Comparison of ENCODE assay signal across 8 cellular contexts in the genomic region with DNA sequence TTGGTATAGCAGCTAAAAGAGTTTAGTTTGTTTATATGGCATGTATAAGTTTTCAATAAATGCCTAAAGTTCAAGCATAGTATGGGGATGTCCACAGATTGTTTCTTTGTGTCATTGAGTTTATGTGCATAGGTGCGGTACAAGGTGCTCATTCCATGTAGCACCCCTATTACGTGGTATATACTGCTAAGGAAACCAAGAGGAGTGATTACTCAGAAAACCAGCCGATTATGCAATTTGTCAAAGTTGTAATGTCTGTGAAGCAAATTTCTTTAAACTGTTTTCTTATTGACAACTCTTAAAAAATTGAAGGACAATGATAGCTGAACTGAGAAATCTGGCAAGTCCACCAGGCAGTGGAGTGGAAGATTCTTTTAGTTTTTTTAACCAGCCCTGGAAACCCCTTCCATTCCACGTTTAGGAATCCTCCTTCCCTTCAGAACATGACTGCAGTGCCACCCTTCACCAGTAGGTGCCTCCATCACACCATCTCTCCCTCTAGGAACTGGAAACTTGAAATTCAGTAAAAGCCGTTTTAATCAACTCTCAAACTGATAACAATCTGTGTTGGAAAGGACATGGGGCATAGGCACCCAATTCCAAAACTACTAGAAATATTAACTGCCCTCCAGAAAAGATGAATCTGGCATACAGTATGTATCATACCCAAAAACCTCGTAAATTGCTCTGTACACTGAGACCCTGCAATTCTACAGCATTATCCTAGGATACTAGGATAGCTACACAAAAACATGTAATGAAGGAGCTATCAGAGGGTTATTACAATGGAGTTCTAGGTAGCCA. TPM values are rescaled to one million over a fixed set of nuclear protein-coding genes. Genes with fewer than 3 reads are reported as not detected.
DNase-seq lines count a peak whose midpoint lies in the region; ATAC-seq and TF ChIP-seq lines count a peak whose summit lies in the region.

No MANE protein-coding gene starts in this region.

- no peaks in the 10 kb centered on the region for H3K9me3 ChIP-seq in CD8-positive, alpha-beta memory T cell (ENCODE audit: low read length)
- H3K9me3 ChIP-seq in neutrophil, result no peaks in the 10 kb centered on the region

- CTCF ChIA-PET in CD8-positive, alpha-beta memory T cell (lab: Charles Lee), result interaction anchor here (0.6 to 4.4 kb wide), 17 partner anchors 12 to 309 kb away, joined by 3 to 22 read pairs (median 3); partner anchors contain the start of genes ERI2, LDAF1 and REXO5

- H3K9me3 Mint-ChIP-seq in CD8-positive, alpha-beta memory T cell, result no peaks in the 10 kb centered on the region
- no peaks in the 10 kb centered on the region for H3K9me3 Mint-ChIP-seq in activated T-cell treated with anti-CD3 and anti-CD28 coated beads, Interleukin-2, amount 50 U/mL, for 72 hours

- H3K4me1 Mint-ChIP-seq in CD8-positive, alpha-beta memory T cell, result peaks cover 12 to 19% (median 15%) of the 10 kb centered on the region in 3 donors
- peaks cover 10% of the 10 kb centered on the region for H3K4me1 Mint-ChIP-seq in activated T-cell treated with anti-CD3 and anti-CD28 coated beads, Interleukin-2, amount 50 U/mL, for 72 hours (ENCODE audit: low read depth)

- H3K27me3 Mint-ChIP-seq in CD8-positive, alpha-beta memory T cell, result no peaks in the 10 kb centered on the region
- H3K27me3 Mint-ChIP-seq in activated T-cell treated with anti-CD3 and anti-CD28 coated beads, Interleukin-2, amount 50 U/mL, for 72 hours (ENCODE audit: low read depth), result no peaks in the 10 kb centered on the region

- H3K27ac ChIP-seq in CD8-positive, alpha-beta memory T cell (ENCODE audit: low read depth, low read length), result no peak overlapping the region
- H3K27ac ChIP-seq in neutrophil, result no peak overlapping the region

- peak in 1 of 2 donors; percentile 56 for ATAC-seq in activated T-cell treated with anti-CD3 and anti-CD28 coated beads, Interleukin-2, amount 50 U/mL, for 72 hours (replicated peaks in 1 of 2)
- no peak for ATAC-seq in HG02571 (IDR thresholded peaks at IDR 0.05; ENCODE audit: unreplicated experiment)

- no peaks in the 10 kb centered on the region for H3K36me3 ChIP-seq in CD8-positive, alpha-beta memory T cell (ENCODE audit: insufficient read depth, low read length)
- no peaks in the 10 kb centered on the region for H3K36me3 ChIP-seq in neutrophil

- no peaks in the 10 kb centered on the region for H3K27me3 ChIP-seq in CD8-positive, alpha-beta memory T cell (ENCODE audit: insufficient read depth, low read length, poor library complexity, severe bottlenecking)
- H3K27me3 ChIP-seq in neutrophil, result no peaks in the 10 kb centered on the region

- no peak overlapping the region for H3K4me3 Mint-ChIP-seq in CD8-positive, alpha-beta memory T cell
- H3K4me3 Mint-ChIP-seq in activated T-cell treated with anti-CD3 and anti-CD28 coated beads, Interleukin-2, amount 50 U/mL, for 72 hours, result no peak overlapping the region

- no peak for TF ChIP-seq CTCF in fibroblast of pulmonary artery (IDR thresholded peaks at IDR 0.05; ENCODE audit: low read length, missing control alignments)
- peak; percentile 97 for TF ChIP-seq CTCF in neutrophil (IDR thresholded peaks at IDR 0.05)

- H3K36me3 Mint-ChIP-seq in CD8-positive, alpha-beta memory T cell, result peaks cover 0 to 2% (median 0%) of the 10 kb centered on the region in 3 donors
- no peaks in the 10 kb centered on the region for H3K36me3 Mint-ChIP-seq in activated T-cell treated with anti-CD3 and anti-CD28 coated beads, Interleukin-2, amount 50 U/mL, for 72 hours (ENCODE audit: insufficient read depth in 2 of 2)

- no peak overlapping the region for H3K27ac Mint-ChIP-seq in CD8-positive, alpha-beta memory T cell
- no peak overlapping the region for H3K27ac Mint-ChIP-seq in activated T-cell treated with anti-CD3 and anti-CD28 coated beads, Interleukin-2, amount 50 U/mL, for 72 hours

- POLR2A ChIA-PET in CD8-positive, alpha-beta memory T cell (lab: Charles Lee), result no interaction called here

- DNase-seq in CD8-positive, alpha-beta memory T cell, result peak; percentile 34 to 74 (median 43)
- peak; percentile 54 for DNase-seq in HS-5 (ENCODE audit: low read depth)
- peak; percentile 58 for DNase-seq in RKO (ENCODE audit: low spot score)
- DNase-seq in activated T-cell treated with anti-CD3 and anti-CD28 coated beads, Interleukin-2, amount 50 U/mL, for 72 hours, result peak; percentile 58 to 68
- peak; percentile 78 for DNase-seq in fibroblast of pulmonary artery (ENCODE audit: low read depth)
- DNase-seq in superior temporal gyrus (ENCODE audit: extremely low spot score), result peak; percentile 93

- peaks cover 8% of the 10 kb centered on the region for H3K4me1 ChIP-seq in CD8-positive, alpha-beta memory T cell (ENCODE audit: insufficient read depth, low read length)
- H3K4me1 ChIP-seq in neutrophil (ENCODE audit: control insufficient read depth in 1 of 2, insufficient read depth in 1 of 2, low read depth in 1 of 2, low read length in 1 of 2), result peaks cover 13 to 20% of the 10 kb centered on the region in 2 experiments

- H3K4me3 ChIP-seq in CD8-positive, alpha-beta memory T cell (ENCODE audit: low read length), result no peak overlapping the region
- H3K4me3 ChIP-seq in fibroblast of pulmonary artery (replicated peaks; ENCODE audit: low read depth, low read length), result no peak overlapping the region
- H3K4me3 ChIP-seq in neutrophil (ENCODE audit: low read depth in 1 of 2, low read length in 1 of 2), result no peak overlapping the region

RNA-seq across cellular contexts. Expression of gene REXO5, which starts 43.5 kb away (rescaled TPM):
- 1 to 10 TPM; 7.9 to 9.3 TPM for total RNA-seq in CD8-positive, alpha-beta memory T cell
- polyA plus RNA-seq in CD8-positive, alpha-beta memory T cell, result 0.81 TPM
- 10 to 100 TPM; 16.5 to 23.8 TPM for total RNA-seq in activated T-cell treated with anti-CD3 and anti-CD28 coated beads, Interleukin-2, amount 50 U/mL, for 72 hours

RNA-seq across cellular contexts. Expression of gene ERI2, which starts 43.5 kb away (rescaled TPM):
- 10 to 100 TPM; 17.4 to 22.2 TPM for total RNA-seq in CD8-positive, alpha-beta memory T cell
- polyA plus RNA-seq in CD8-positive, alpha-beta memory T cell, result 2.3 TPM
- total RNA-seq in activated T-cell treated with anti-CD3 and anti-CD28 coated beads, Interleukin-2, amount 50 U/mL, for 72 hours, result 10 to 100 TPM; 20.8 to 24.7 TPM

RNA-seq across cellular contexts. Expression of gene DCUN1D3, which starts 50.4 kb away (rescaled TPM):
- total RNA-seq in CD8-positive, alpha-beta memory T cell, result 10 to 100 TPM; 12.7 to 13.2 TPM
- polyA plus RNA-seq in CD8-positive, alpha-beta memory T cell, result 1.4 TPM
- total RNA-seq in activated T-cell treated with anti-CD3 and anti-CD28 coated beads, Interleukin-2, amount 50 U/mL, for 72 hours, result 1 to 10 TPM; 5.7 to 9.9 TPM

RNA-seq across cellular contexts. Expression of gene LYRM1, which starts 50.8 kb away (rescaled TPM):
- 10 to 100 TPM; 33.9 to 35.1 TPM for total RNA-seq in CD8-positive, alpha-beta memory T cell
- 39.9 TPM for polyA plus RNA-seq in CD8-positive, alpha-beta memory T cell
- total RNA-seq in activated T-cell treated with anti-CD3 and anti-CD28 coated beads, Interleukin-2, amount 50 U/mL, for 72 hours, result 10 to 100 TPM; 31.8 to 44.0 TPM

Comparison
In these comparisons a context has a peak if more than half of its experiments do, and no peak if none do; other contexts are left out.
1. DNase-seq: peak in every context shown above with its lines; median percentile 93 in superior temporal gyrus; 78 in fibroblast of pulmonary artery; 63 in activated T-cell treated with anti-CD3 and anti-CD28 coated beads, Interleukin-2, amount 50 U/mL, for 72 hours; 58 in RKO; 54 in HS-5; 43 in CD8-positive, alpha-beta memory T cell.